1 cellular context compared by ENCODE assay signal in genomic region chr12:49706351-49707126, GRCh38.
TF ChIP-seq lines count a peak whose summit lies in the region.

No MANE protein-coding gene starts in this region.

TF ChIP-seq in K562, 482 proteins besides CTCF, POLR2A, EP300 and RAD21 (continued from another document):
- TF ChIP-seq RCOR1 (IDR thresholded peaks at IDR 0.05; ENCODE audit: borderline replicate concordance in 1 of 2, low read depth in 2 of 2, low read length in 2 of 2) (0 out of 4 replicates have a peak, but pooled peaks of 1 of the 2 experiments have one; percentile 2), ZNF395 (CRISPR knock-in tag; IDR thresholded peaks at IDR 0.05) (0 out of 2 replicates have a peak, but pooled peaks have one; percentile 52), NR3C1 (CRISPR knock-in tag; IDR thresholded peaks at IDR 0.05) (0 out of 2 replicates have a peak, but pooled peaks have one; percentile 3), GATAD2B (IDR thresholded peaks at IDR 0.05; ENCODE audit: borderline replicate concordance) (no peak), NKRF (IDR thresholded peaks at IDR 0.05; ENCODE audit: borderline replicate concordance) (0 out of 2 replicates have a peak, but pooled peaks have one; percentile 16), ZNF583 (CRISPR knock-in tag; IDR thresholded peaks at IDR 0.05) (no peak), HDAC8 (tag; IDR thresholded peaks at IDR 0.05) (no peak), UBTF (IDR thresholded peaks at IDR 0.05; ENCODE audit: borderline replicate concordance in 1 of 2, low read depth in 2 of 2, low read length in 2 of 2) (0 out of 4 replicates have a peak, but pooled peaks of 1 of the 2 experiments have one; percentile 25), SLC30A9 (CRISPR knock-in tag; IDR thresholded peaks at IDR 0.05) (no peak), U2AF2 (optimal IDR thresholded peaks at IDR 0.05; ENCODE audit: low read depth, low read length) (no peak), ZNF589 (CRISPR knock-in tag; IDR thresholded peaks at IDR 0.05; ENCODE audit: low read depth) (0 out of 2 replicates have a peak, but pooled peaks have one; percentile 6), NR2C1 (IDR thresholded peaks at IDR 0.05) (no peak), NR2C1 (tag; IDR thresholded peaks at IDR 0.05) (no peak), STAT5A (IDR thresholded peaks at IDR 0.05; ENCODE audit: borderline replicate concordance, low read length) (no peak), POLR3G (IDR thresholded peaks at IDR 0.05; ENCODE audit: extremely low read depth, insufficient read length, insufficient replicate concordance) (no peak), GTF2E2 (tag; IDR thresholded peaks at IDR 0.05) (0 out of 2 replicates have a peak, but pooled peaks have one; percentile 12), L3MBTL2 (IDR thresholded peaks at IDR 0.05) (no peak)
